In genomic region chr12:101967506-101967905, GRCh38 we compare ENCODE assay signal across 1 cellular context.
TF ChIP-seq lines count a peak whose summit lies in the region.

No MANE protein-coding gene starts in this region.

TF ChIP-seq in GM12878, 131 proteins besides CTCF, POLR2A, EP300 and RAD21 (continued from another document):
- TF ChIP-seq RUNX3 (IDR thresholded peaks at IDR 0.05; ENCODE audit: low read length), result peak; percentile 74
- TF ChIP-seq ATF2 (IDR thresholded peaks at IDR 0.05; ENCODE audit: low read length), result no peak
- no peak for TF ChIP-seq NR2C1 (IDR thresholded peaks at IDR 0.05)
- no peak for TF ChIP-seq ASH2L (IDR thresholded peaks at IDR 0.05; ENCODE audit: borderline replicate concordance, low read depth)
- no peak for TF ChIP-seq SIX5 (IDR thresholded peaks at IDR 0.05; ENCODE audit: low read depth, low read length, severe bottlenecking)
- 0 out of 2 replicates have a peak, but pooled peaks have one; percentile 13 for TF ChIP-seq MTA2 (IDR thresholded peaks at IDR 0.05; ENCODE audit: low read depth)
- TF ChIP-seq RBBP5 (conservative IDR thresholded peaks at IDR 0.05), result no peak
- no peak for TF ChIP-seq PAX5 (IDR thresholded peaks at IDR 0.05; ENCODE audit: borderline replicate concordance, low read depth, low read length)
- no peak for TF ChIP-seq CBFB (IDR thresholded peaks at IDR 0.05; ENCODE audit: low read depth)
- no peak for TF ChIP-seq CBX5 (IDR thresholded peaks at IDR 0.05; ENCODE audit: low read depth)
- no peak for TF ChIP-seq ZNF384 (IDR thresholded peaks at IDR 0.05; ENCODE audit: borderline replicate concordance, low read depth, low read length)
- TF ChIP-seq CHD4 (IDR thresholded peaks at IDR 0.05), result no peak
- no peak for TF ChIP-seq MYB (IDR thresholded peaks at IDR 0.05; ENCODE audit: borderline replicate concordance, low read depth, low read length)
- TF ChIP-seq IKZF2 (IDR thresholded peaks at IDR 0.05), result peak; percentile 46 to 50; a peak in 3 of 4 replicates
- no peak for TF ChIP-seq SKIL (IDR thresholded peaks at IDR 0.05; ENCODE audit: low read depth, poor library complexity, severe bottlenecking)
